9 cellular contexts compared by ENCODE assay signal in the genomic region with DNA sequence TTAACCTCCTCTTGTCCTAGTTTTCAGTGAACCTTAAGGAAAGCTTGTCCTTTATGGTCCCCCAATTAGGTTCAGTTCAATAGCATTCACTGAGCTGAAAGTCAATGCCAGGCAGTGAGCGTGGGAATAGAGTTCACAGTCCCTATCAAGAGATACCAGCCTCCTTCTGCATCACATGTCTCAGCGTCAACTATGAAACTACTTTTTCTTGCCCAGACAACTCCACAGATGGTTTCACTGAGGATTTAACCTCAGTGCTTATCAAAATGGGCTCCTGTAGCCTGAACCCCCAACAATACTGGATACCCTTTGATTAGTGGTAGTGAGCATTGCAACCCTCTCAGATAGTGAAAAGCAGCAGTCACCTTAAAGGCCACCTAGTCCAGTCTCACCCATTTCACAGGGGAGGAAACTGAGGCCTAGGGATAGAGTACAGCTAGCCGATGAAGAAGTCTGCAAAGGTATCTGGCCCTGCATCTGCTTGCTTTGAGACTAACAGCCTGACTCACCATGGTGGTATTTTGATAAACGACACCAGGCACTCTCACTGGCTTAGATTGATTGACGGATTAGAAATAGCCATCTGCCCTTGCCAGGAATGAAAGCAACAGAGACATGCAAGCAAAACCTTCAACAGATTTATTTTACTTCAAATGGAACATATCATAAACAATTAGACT. TPM values are rescaled to one million over a fixed set of nuclear protein-coding genes. Genes with fewer than 3 reads are reported as not detected.
DNase-seq lines count a peak whose midpoint lies in the region; ATAC-seq and TF ChIP-seq lines count a peak whose summit lies in the region.
"Had no signal": no experiment of that assay in that cellular context is flagged by ENCODE, and none has a peak within 500 bp of the region (broad histone marks: within the 10 kb centered on the region; RNA-seq: fewer than 3 reads in every experiment).

No MANE protein-coding gene starts in this region.

- H3K9me3 Mint-ChIP-seq in CD4-positive, alpha-beta T cell: no peaks in the 10 kb centered on the region
- no peaks in the 10 kb centered on the region for H3K9me3 Mint-ChIP-seq in activated T-helper 2 cell treated with anti-CD3 and anti-CD28 coated beads, Interferon-gamma antibody, Interleukin-2, Interleukin-4, amounts not matched to agents 10 μg/mL and 5 μg/mL and 100 μg/mL, durations not matched to agents 14 hours and 24 hours and 36 hours
- H3K9me3 Mint-ChIP-seq in naive B cell: no peaks in the 10 kb centered on the region

- no peak for ATAC-seq in CD4-positive, alpha-beta T cell (ENCODE audit: poor library complexity)
- no peak for ATAC-seq in naive B cell (ENCODE audit: low read depth in 2 of 2)
- ATAC-seq in HG02840 (IDR thresholded peaks at IDR 0.05; ENCODE audit: low FRiP score, unreplicated experiment): no peak
- ATAC-seq in HG03039 (IDR thresholded peaks at IDR 0.05; ENCODE audit: unreplicated experiment): no peak
- no peak for ATAC-seq in HG02973 (IDR thresholded peaks at IDR 0.05; ENCODE audit: unreplicated experiment)

- no peaks in the 10 kb centered on the region for H3K27me3 ChIP-seq in CD4-positive, alpha-beta T cell (ENCODE audit: control insufficient read depth, insufficient read depth, low read length)

- H3K4me3 Mint-ChIP-seq in CD4-positive, alpha-beta T cell: peak overlapping the region; percentile 83
- peak overlapping the region; percentile 73 for H3K4me3 Mint-ChIP-seq in activated T-helper 2 cell treated with anti-CD3 and anti-CD28 coated beads, Interferon-gamma antibody, Interleukin-2, Interleukin-4, amounts not matched to agents 10 μg/mL and 5 μg/mL and 100 μg/mL, durations not matched to agents 14 hours and 24 hours and 36 hours (ENCODE audit: low read depth)
- H3K4me3 Mint-ChIP-seq in naive B cell: peak overlapping the region; percentile 21 to 97 (median 82)

- peaks cover 33% of the 10 kb centered on the region for H3K36me3 Mint-ChIP-seq in CD4-positive, alpha-beta T cell (ENCODE audit: low read depth)
- H3K36me3 Mint-ChIP-seq in activated T-helper 2 cell treated with anti-CD3 and anti-CD28 coated beads, Interferon-gamma antibody, Interleukin-2, Interleukin-4, amounts not matched to agents 10 μg/mL and 5 μg/mL and 100 μg/mL, durations not matched to agents 14 hours and 24 hours and 36 hours (ENCODE audit: low read depth): peaks cover 35% of the 10 kb centered on the region
- no peaks in the 10 kb centered on the region for H3K36me3 Mint-ChIP-seq in naive B cell

- no peak for DNase-seq in CD4-positive, alpha-beta T cell
- DNase-seq in HT1080 (ENCODE audit: low read depth) (peak; percentile 41), naive B cell (no peak), NCI-H1436 (lab: John Stamatoyannopoulos, UW) (no peak)
- no peak for DNase-seq in activated T-helper 2 cell treated with anti-CD3 and anti-CD28 coated beads, Interferon-gamma antibody, Interleukin-2, Interleukin-4, amounts not matched to agents 10 μg/mL and 5 μg/mL and 100 μg/mL, durations not matched to agents 14 hours and 24 hours and 36 hours (ENCODE audit: low spot score)
- DNase-seq: activated gamma-delta T cell treated with Interleukin-2 at 50 U/mL for 16 hours had no signal

- H3K4me1 Mint-ChIP-seq in CD4-positive, alpha-beta T cell (ENCODE audit: low read depth): peaks cover 78% of the 10 kb centered on the region
- peaks cover 58% of the 10 kb centered on the region for H3K4me1 Mint-ChIP-seq in activated T-helper 2 cell treated with anti-CD3 and anti-CD28 coated beads, Interferon-gamma antibody, Interleukin-2, Interleukin-4, amounts not matched to agents 10 μg/mL and 5 μg/mL and 100 μg/mL, durations not matched to agents 14 hours and 24 hours and 36 hours (ENCODE audit: low read depth)
- H3K4me1 Mint-ChIP-seq in naive B cell: peaks cover 50 to 79% (median 55%) of the 10 kb centered on the region in 3 donors

- peak overlapping the region; percentile 96 for H3K27ac Mint-ChIP-seq in CD4-positive, alpha-beta T cell
- H3K27ac Mint-ChIP-seq in activated T-helper 2 cell treated with anti-CD3 and anti-CD28 coated beads, Interferon-gamma antibody, Interleukin-2, Interleukin-4, amounts not matched to agents 10 μg/mL and 5 μg/mL and 100 μg/mL, durations not matched to agents 14 hours and 24 hours and 36 hours: peak overlapping the region; percentile 98
- peak overlapping the region; percentile 93 to 100 (median 100) for H3K27ac Mint-ChIP-seq in naive B cell

- H3K27me3 Mint-ChIP-seq in CD4-positive, alpha-beta T cell: no peaks in the 10 kb centered on the region
- H3K27me3 Mint-ChIP-seq in activated T-helper 2 cell treated with anti-CD3 and anti-CD28 coated beads, Interferon-gamma antibody, Interleukin-2, Interleukin-4, amounts not matched to agents 10 μg/mL and 5 μg/mL and 100 μg/mL, durations not matched to agents 14 hours and 24 hours and 36 hours (ENCODE audit: low read depth): no peaks in the 10 kb centered on the region
- H3K27me3 Mint-ChIP-seq in naive B cell: no peaks in the 10 kb centered on the region

- peak overlapping the region; percentile 91 for H3K27ac ChIP-seq in CD4-positive, alpha-beta T cell (ENCODE audit: low read depth, low read length)

- intact Hi-C loops in CD4-positive, alpha-beta T cell (cut with DNase I, micrococcal nuclease): loop anchor here in 1 of 2 experiments (10.0 kb wide), 1 partner anchor 1427 kb away; a partner anchor contains a TSS
- intact Hi-C loops in activated T-helper 2 cell treated with anti-CD3 and anti-CD28 coated beads, Interferon-gamma antibody, Interleukin-2, Interleukin-4, amounts not matched to agents 10 μg/mL and 5 μg/mL and 100 μg/mL, durations not matched to agents 14 hours and 24 hours and 36 hours (cut with micrococcal nuclease): loop anchor here (1.0 to 10.0 kb wide), 5 partner anchors 22 to 1427 kb away; a partner anchor contains a TSS

- CTCF ChIA-PET in CD4-positive, alpha-beta T cell (lab: Charles Lee): interaction anchor here (1.0 to 3.6 kb wide), 3 partner anchors 30 to 57 kb away, joined by 3 to 19 read pairs (median 7); a partner anchor contains a TSS

- H3K9me3 ChIP-seq in CD4-positive, alpha-beta T cell (ENCODE audit: control insufficient read depth, low read length): no peaks in the 10 kb centered on the region

- TF ChIP-seq CTCF in CD4-positive, alpha-beta T cell (IDR thresholded peaks at IDR 0.05): no peak

- POLR2A ChIA-PET in CD4-positive, alpha-beta T cell (lab: Charles Lee): interaction anchor here (0.9 to 8.6 kb wide), 4 partner anchors 12 to 31 kb away, joined by 3 to 94 read pairs (median 39); a partner anchor contains a TSS

RNA-seq across cellular contexts. Expression of a gene that starts 1.6 kb away (rescaled TPM):
- total RNA-seq in CD4-positive, alpha-beta T cell: 10 to 100 TPM; 33.4 to 43.9 TPM
- 55.5 and 55.9 TPM in 2 replicates for total RNA-seq in HT1080 (2014; rRNA removed; shearing (Covaris generic))
- 58.2 and 62.7 TPM in 2 replicates for polyA plus RNA-seq in HT1080 (2015; cell fraction: cytosol; rRNA removed)
- 105 and 111 TPM in 2 replicates for polyA plus RNA-seq in HT1080 (2015; cell fraction: nucleus; rRNA removed)
- 95.8 and 109 TPM in 2 replicates for total RNA-seq in activated T-helper 2 cell treated with anti-CD3 and anti-CD28 coated beads, Interferon-gamma antibody, Interleukin-2, Interleukin-4, amounts not matched to agents 10 μg/mL and 5 μg/mL and 100 μg/mL, durations not matched to agents 14 hours and 24 hours and 36 hours
- polyA plus RNA-seq in naive B cell (ENCODE audit: low read depth in 6 of 6): 100 to 1,000 TPM in 1 of 6 donors, 10 to 100 TPM in 5; 57.8 to 123 (median 61.1) TPM

RNA-seq across cellular contexts. Expression of a gene that starts 3.0 kb away (rescaled TPM):
- total RNA-seq in CD4-positive, alpha-beta T cell: 10 to 100 TPM; 58.0 to 65.2 TPM
- total RNA-seq in HT1080 (2014; rRNA removed; shearing (Covaris generic)): 30.1 and 43.5 TPM in 2 replicates
- 70.7 and 73.8 TPM in 2 replicates for polyA plus RNA-seq in HT1080 (2015; cell fraction: cytosol; rRNA removed)
- polyA plus RNA-seq in HT1080 (2015; cell fraction: nucleus; rRNA removed): 46.9 and 53.4 TPM in 2 replicates
- total RNA-seq in activated T-helper 2 cell treated with anti-CD3 and anti-CD28 coated beads, Interferon-gamma antibody, Interleukin-2, Interleukin-4, amounts not matched to agents 10 μg/mL and 5 μg/mL and 100 μg/mL, durations not matched to agents 14 hours and 24 hours and 36 hours: 124 and 127 TPM in 2 replicates
- 100 to 1,000 TPM; 278 to 469 (median 324) TPM for polyA plus RNA-seq in naive B cell (ENCODE audit: low read depth in 6 of 6)

RNA-seq across cellular contexts. Expression of a gene that starts 29.6 kb away (rescaled TPM):
- 100 to 1,000 TPM in 1 of 2 experiments, 10 to 100 TPM in 1; 89.0 to 101 TPM for total RNA-seq in CD4-positive, alpha-beta T cell
- 9.7 and 12.0 TPM in 2 replicates for total RNA-seq in HT1080 (2014; rRNA removed; shearing (Covaris generic))
- polyA plus RNA-seq in HT1080 (2015; cell fraction: cytosol; rRNA removed): 9.2 and 11.3 TPM in 2 replicates
- polyA plus RNA-seq in HT1080 (2015; cell fraction: nucleus; rRNA removed): 18.7 and 21.2 TPM in 2 replicates
- 35.7 and 38.9 TPM in 2 replicates for total RNA-seq in activated T-helper 2 cell treated with anti-CD3 and anti-CD28 coated beads, Interferon-gamma antibody, Interleukin-2, Interleukin-4, amounts not matched to agents 10 μg/mL and 5 μg/mL and 100 μg/mL, durations not matched to agents 14 hours and 24 hours and 36 hours
- 10 to 100 TPM; 26.1 to 65.0 (median 54.4) TPM for polyA plus RNA-seq in naive B cell (ENCODE audit: low read depth in 6 of 6)

RNA-seq across cellular contexts. Expression of a gene that starts 40.7 kb away (rescaled TPM):
- not detected for total RNA-seq in CD4-positive, alpha-beta T cell
- total RNA-seq in HT1080 (2014; rRNA removed; shearing (Covaris generic)): 0.19 TPM in 1 of 2 replicates, not detected in the other
- polyA plus RNA-seq in HT1080 (2015; cell fraction: cytosol; rRNA removed): 0.01 and 0.07 TPM in 2 replicates
- not detected in 2 replicates for polyA plus RNA-seq in HT1080 (2015; cell fraction: nucleus; rRNA removed)
- not detected in 2 replicates for total RNA-seq in activated T-helper 2 cell treated with anti-CD3 and anti-CD28 coated beads, Interferon-gamma antibody, Interleukin-2, Interleukin-4, amounts not matched to agents 10 μg/mL and 5 μg/mL and 100 μg/mL, durations not matched to agents 14 hours and 24 hours and 36 hours
- polyA plus RNA-seq in naive B cell (ENCODE audit: low read depth in 6 of 6): under 1 TPM in 3 of 6 donors, not detected in 3; 0.05 to 0.19 (median 0.09) TPM
